8 cellular contexts compared by ENCODE assay signal in genomic region chr2:183248866-183249567, GRCh38.
DNase-seq lines count a peak whose midpoint lies in the region; ATAC-seq and TF ChIP-seq lines count a peak whose summit lies in the region.

No MANE protein-coding gene starts in this region.

- H3K4me1 ChIP-seq in DOHH2 (ENCODE audit: control insufficient read depth, low read length) (no peaks in the 10 kb centered on the region), GM23338 (ENCODE audit: insufficient read depth) (no peaks in the 10 kb centered on the region), mammary epithelial cell (ENCODE audit: insufficient read depth, low read length) (peaks cover 25% of the 10 kb centered on the region), lung (ENCODE audit: control insufficient read depth in 2 of 2, insufficient read depth in 2 of 2, low read length in 2 of 2) (no peaks in the 10 kb centered on the region)

- no peak overlapping the region for H3K4me3 ChIP-seq in DOHH2 (ENCODE audit: low read length)
- H3K4me3 ChIP-seq in GM23338: no peak overlapping the region
- H3K4me3 ChIP-seq in mammary epithelial cell (replicated peaks in 1 of 3; ENCODE audit: insufficient read depth in 1 of 3, low read depth in 2 of 3, low read length in 3 of 3): no peak overlapping the region
- no peak overlapping the region for H3K4me3 ChIP-seq in lung

- H3K36me3 Mint-ChIP-seq in GM23338 (ENCODE audit: low read depth): no peaks in the 10 kb centered on the region

- H3F3A ChIP-seq in DOHH2 (ENCODE audit: control insufficient read depth, insufficient read depth): no peaks in the 10 kb centered on the region
- H3F3A ChIP-seq in GM23338 (replicated peaks; ENCODE audit: low read depth): no peaks in the 10 kb centered on the region

- intact Hi-C loops in mammary epithelial cell (cut with micrococcal nuclease): loop anchor here (1.0 kb wide), 2 partner anchors 108 to 125 kb away; partner anchors contain the start of gene NUP35

- no peaks in the 10 kb centered on the region for H4K20me1 ChIP-seq in DOHH2 (ENCODE audit: control insufficient read depth, insufficient read depth, low read depth, low read length)
- H4K20me1 ChIP-seq in GM23338 (replicated peaks; ENCODE audit: insufficient read depth): no peaks in the 10 kb centered on the region
- no peaks in the 10 kb centered on the region for H4K20me1 ChIP-seq in mammary epithelial cell (ENCODE audit: insufficient read depth, low read length)

- no peak overlapping the region for H3K27ac ChIP-seq in DOHH2 (ENCODE audit: low read depth, low read length)
- no peak overlapping the region for H3K27ac ChIP-seq in GM23338 (ENCODE audit: low read depth)
- peak overlapping the region; percentile 91 for H3K27ac ChIP-seq in mammary epithelial cell (ENCODE audit: insufficient read depth, low read depth, low read length)
- H3K27ac ChIP-seq in lung (ENCODE audit: low read depth in 1 of 2, low read length in 1 of 2): no peak overlapping the region

- dilution Hi-C loops in mammary epithelial cell (cut with HindIII; ENCODE audit: low sequenced_read_pairs): no loop called here

- H3K9me3 Mint-ChIP-seq in GM23338: no peaks in the 10 kb centered on the region

- H3K9me2 ChIP-seq in DOHH2 (replicated peaks; ENCODE audit: control insufficient read depth, low read length) (no peaks in the 10 kb centered on the region), GM23338 (ENCODE audit: insufficient read depth) (no peaks in the 10 kb centered on the region)

- H3K4me2 ChIP-seq in DOHH2 (ENCODE audit: low read length): no peak overlapping the region
- no peak overlapping the region for H3K4me2 ChIP-seq in GM23338
- peak overlapping the region; percentile 41 for H3K4me2 ChIP-seq in mammary epithelial cell (ENCODE audit: insufficient read depth, low read depth, low read length)

- H3K4me1 Mint-ChIP-seq in GM23338: peaks cover 8% of the 10 kb centered on the region

- no peaks in the 10 kb centered on the region for H3K9me3 ChIP-seq in DOHH2 (ENCODE audit: control insufficient read depth, insufficient read depth, low read length)
- no peaks in the 10 kb centered on the region for H3K9me3 ChIP-seq in mammary epithelial cell (replicated peaks; ENCODE audit: insufficient read depth, low read length)
- no peaks in the 10 kb centered on the region for H3K9me3 ChIP-seq in lung (ENCODE audit: control insufficient read depth in 2 of 2, insufficient read depth in 1 of 2, low read length in 1 of 2)

- WGBS in mammary epithelial cell (ENCODE audit: low coverage, missing lambda C conversion rate): 8% methylated on average over 1 of the region's 1 CpG
- WGBS in lung, 2 donors: 8 to 10% methylated on average over 1 of the region's 1 CpG

- H3K36me3 ChIP-seq in DOHH2 (ENCODE audit: control insufficient read depth, low read length) (no peaks in the 10 kb centered on the region), GM23338 (ENCODE audit: insufficient read depth) (no peaks in the 10 kb centered on the region), mammary epithelial cell (ENCODE audit: insufficient read depth, low read length) (no peaks in the 10 kb centered on the region), lung (ENCODE audit: control insufficient read depth in 2 of 2, insufficient read depth in 2 of 2, low read length in 2 of 2) (no peaks in the 10 kb centered on the region)

- TF ChIP-seq CTCF in DOHH2 (IDR thresholded peaks at IDR 0.05; ENCODE audit: low read depth, low read length, poor library complexity, severe bottlenecking) (peak; percentile 60), GM23338 (conservative IDR thresholded peaks at IDR 0.05; ENCODE audit: low read depth in 2 of 2) (peak; percentile 57 to 84), mammary epithelial cell (conservative IDR thresholded peaks at IDR 0.05 in 1 of 2, IDR thresholded peaks at IDR 0.05 in 1 of 2; ENCODE audit: extremely low read depth in 1 of 2, insufficient read depth in 1 of 2, low read depth in 1 of 2, low read length in 2 of 2) (peak; percentile 47 to 53), lung (IDR thresholded peaks at IDR 0.05; ENCODE audit: control extremely low read depth, extremely low read depth) (peak; percentile 26)

- H3K79me2 ChIP-seq in DOHH2 (ENCODE audit: control insufficient read depth, low read length) (no peaks in the 10 kb centered on the region), GM23338 (replicated peaks; ENCODE audit: insufficient read depth) (no peaks in the 10 kb centered on the region), mammary epithelial cell (ENCODE audit: insufficient read depth, low read length) (no peaks in the 10 kb centered on the region)

- peaks cover 2% of the 10 kb centered on the region for H3K27me3 Mint-ChIP-seq in GM23338 (ENCODE audit: insufficient read depth, low read depth, poor library complexity)

- in situ Hi-C loops in mammary epithelial cell (cut with MboI; ENCODE audit: low sequenced_read_pairs in 2 of 2): no loop called here

- H3K27me3 ChIP-seq in DOHH2 (ENCODE audit: control insufficient read depth, low read length): peaks cover 4% of the 10 kb centered on the region; the same call in 1 of the 2 replicates
- no peaks in the 10 kb centered on the region for H3K27me3 ChIP-seq in GM23338 (ENCODE audit: insufficient read depth)
- H3K27me3 ChIP-seq in mammary epithelial cell (ENCODE audit: insufficient read depth, low read length): no peaks in the 10 kb centered on the region
- no peaks in the 10 kb centered on the region for H3K27me3 ChIP-seq in lung (ENCODE audit: control insufficient read depth, insufficient read depth)

- H2AFZ ChIP-seq in GM23338 (no peak overlapping the region), mammary epithelial cell (ENCODE audit: low read depth, low read length) (peak overlapping the region; percentile 34)

- DNase-seq in GM23338 (ENCODE audit: low spot score) (peak; percentile 67), NCI-H2171 (lab: John Stamatoyannopoulos, UW) (peak; percentile 30), mammary epithelial cell (peak; percentile 42), lung (ENCODE audit: low spot score) (no peak), HK-2 (ENCODE audit: unreplicated experiment) (no peak)
- DNase-seq in stimulated activated CD4-positive, alpha-beta T cell treated with anti-CD3 and anti-CD28 coated beads, Interleukin-12 subunit alpha, Interleukin-12 subunit beta, amount 100 ng/mL, for 4 hours: no peak

- CTCF ChIA-PET in mammary epithelial cell (lab: Charles Lee; ENCODE audit: low non-redundant PET): interaction anchor here (0.6 to 1.4 kb wide), 7 partner anchors 36 to 233 kb away, joined by 3 to 15 read pairs (median 6); no protein-coding TSS in a partner anchor

- ATAC-seq in GM23338: no peak
- no peak for ATAC-seq in lung (ENCODE audit: insufficient read depth, low FRiP score)
- ATAC-seq in HG02588 (IDR thresholded peaks at IDR 0.05; ENCODE audit: unreplicated experiment): no peak

- no TSS peak for BruUV-seq in mammary epithelial cell (replicated peaks; lab: Mats Ljungman, UMichigan)

- H3K4me3 Mint-ChIP-seq in GM23338: no peak overlapping the region

- no peak overlapping the region for H3K27ac Mint-ChIP-seq in GM23338

- H3K9ac ChIP-seq in mammary epithelial cell (ENCODE audit: insufficient read depth, low read length): no peak overlapping the region

TF ChIP-seq in GM23338, 12 proteins besides CTCF, POLR2A, EP300 and RAD21 (continues in another document):
- TF ChIP-seq ZNF331 (CRISPR knock-in tag; IDR thresholded peaks at IDR 0.05; ENCODE audit: low read depth) (no peak), CREB1 (CRISPR knock-in tag; IDR thresholded peaks at IDR 0.05; ENCODE audit: low read depth) (no peak), EZH2 (IDR thresholded peaks at IDR 0.05; ENCODE audit: low read depth, unreplicated experiment) (no peak)

Comparison
In these comparisons a context has a peak if more than half of its experiments do, and no peak if none do; other contexts are left out.
1. DNase-seq: peak in GM23338 (single experiment), NCI-H2171 (single experiment) and mammary epithelial cell (single experiment); none in lung (single experiment), HK-2 (single experiment) and stimulated activated CD4-positive, alpha-beta T cell treated with anti-CD3 and anti-CD28 coated beads, Interleukin-12 subunit alpha, Interleukin-12 subunit beta, amount 100 ng/mL, for 4 hours (single experiment).
2. Peak in every context shown above with its lines, with median percentiles within 50 percentile points of each other: CTCF ChIP-seq.